In the genomic region with DNA sequence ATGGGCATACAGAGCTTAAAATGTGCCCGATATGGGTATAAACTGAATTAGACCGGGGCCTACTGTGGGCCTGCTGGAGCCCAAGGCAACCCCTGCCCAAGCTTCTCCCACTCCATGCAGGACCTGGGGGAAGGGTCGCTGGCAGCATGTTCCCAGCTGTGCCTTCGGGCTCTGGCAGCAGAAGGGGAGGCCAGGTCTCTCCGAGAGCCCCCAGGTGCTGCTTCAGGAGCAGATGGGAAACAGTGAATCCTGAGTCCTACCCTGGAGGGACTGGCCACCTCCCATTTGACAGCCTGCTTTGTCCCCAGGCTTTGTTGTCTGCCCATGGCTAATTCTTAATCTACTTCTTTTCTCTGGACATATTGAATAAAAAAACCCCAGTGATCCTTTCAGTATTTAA, we compare ENCODE assay signal across 29 cellular contexts.
"Had no signal": no experiment of that assay in that cellular context is flagged by ENCODE, and none has a peak within 500 bp of the region (broad histone marks: within the 10 kb centered on the region; RNA-seq: fewer than 3 reads in every experiment).

No MANE protein-coding gene starts in this region.

- H3K9me3 ChIP-seq: MG63, SJCRH30 had no signal

- H3K27me3 ChIP-seq: brain microvascular endothelial cell, MG63, SJCRH30 had no signal

- H3K4me2 ChIP-seq: PC-9 had no signal

- H3K4me3 ChIP-seq: MG63, PC-9, SJCRH30, SK-N-MC had no signal

- H3K4me1 ChIP-seq: SJCRH30 had no signal

- H3K36me3 ChIP-seq: brain microvascular endothelial cell, MG63, SJCRH30 had no signal

- DNase-seq: activated CD4-positive, alpha-beta T cell treated with anti-CD3 and anti-CD28 coated beads, Interleukin-2, amount 10 ng/mL, durations not matched to agents 24 days and 14 days; activated CD4-positive, alpha-beta T cell treated with anti-CD3 and anti-CD28 coated beads, Interleukin-2, amount 50 U/mL, for 4 hours; activated CD8-positive, alpha-beta T cell treated with anti-CD3 and anti-CD28 coated beads for 36 hours; activated effector memory CD4-positive, alpha-beta T cell treated with anti-CD3 and anti-CD28 coated beads, Interleukin-2, amount 50 U/mL, for 16 hours; activated naive CD4-positive, alpha-beta T cell; activated naive CD4-positive, alpha-beta T cell treated with anti-CD3 and anti-CD28 coated beads, Interleukin-2, amount 50 U/mL, for 16 hours; activated naive CD8-positive, alpha-beta T cell treated with anti-CD3 and anti-CD28 coated beads for 36 hours; activated T-cell treated with anti-CD3 and anti-CD28 coated beads, Interleukin-2, amount 50 U/mL, for 1 hour; activated T-cell treated with anti-CD3 and anti-CD28 coated beads, Interleukin-2, amount 50 U/mL, for 72 hours; amniotic stem cell; aorta; brain microvascular endothelial cell; central memory CD4-positive, alpha-beta T cell; MG63; NCI-H1048; NCI-H1105 treated with DMSO at 0.1 percent for 48 hours; NCI-H1436 treated with DMSO at 0.1 percent for 48 hours; NCI-H1694 treated with DMSO at 0.1 percent for 48 hours; NCI-H2029; NCI-H510A; NCI-H526; NCI-H748 treated with DMSO at 0.1 percent for 48 hours; NK-92 treated with Interleukin-12 subunit alpha and Interleukin-12 subunit beta, amount 100 ng/mL, for 24 hours; PC-9; SHP77; SJCRH30; T1000 had no signal

- ATAC-seq: activated CD8-positive, alpha-beta T cell treated with anti-CD3 and anti-CD28 coated beads for 36 hours; activated T-cell treated with anti-CD3 and anti-CD28 coated beads, Interleukin-2, amount 50 U/mL, for 72 hours; activated T-helper 17 cell treated with anti-CD3 and anti-CD28 coated beads, Interleukin-2, amount 50 U/mL, for 72 hours had no signal

- H2AFZ ChIP-seq: PC-9 had no signal

- H3K27ac ChIP-seq: brain microvascular endothelial cell, PC-9, SJCRH30, SK-N-MC had no signal
